Comparison of ENCODE assay signal across 11 cellular contexts in the genomic region with DNA sequence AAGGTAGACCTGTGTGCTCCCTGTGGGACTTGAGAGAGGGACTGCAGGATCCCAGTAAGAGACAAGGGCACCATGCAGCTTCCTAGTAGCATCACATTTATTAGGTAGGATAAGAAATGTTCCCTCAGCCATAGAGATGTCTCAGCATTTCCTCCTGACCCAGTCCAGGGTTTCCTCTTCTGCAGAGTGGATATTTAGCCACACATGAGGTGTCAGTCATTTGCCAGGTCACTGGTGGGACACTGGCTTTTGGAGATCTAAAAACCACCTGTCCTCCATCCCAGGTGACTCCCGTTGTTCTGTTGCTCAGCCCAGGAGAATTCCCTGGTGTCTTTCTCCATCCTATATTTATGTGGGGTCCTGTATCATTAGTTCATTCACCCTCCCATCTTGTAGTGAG.
DNase-seq lines count a peak whose midpoint lies in the region; ATAC-seq and TF ChIP-seq lines count a peak whose summit lies in the region.
"Had no signal": no experiment of that assay in that cellular context is flagged by ENCODE, and none has a peak within 500 bp of the region (broad histone marks: within the 10 kb centered on the region; RNA-seq: fewer than 3 reads in every experiment).

No MANE protein-coding gene starts in this region.

- peaks cover 7% of the 10 kb centered on the region for H3K27me3 ChIP-seq in Loucy (ENCODE audit: insufficient read depth, low read length, poor library complexity, severe bottlenecking)
- H3K27me3 ChIP-seq in mucosa of stomach (ENCODE audit: control insufficient read depth, insufficient read depth, low read length), result peaks cover 4% of the 10 kb centered on the region
- no peaks in the 10 kb centered on the region for H3K27me3 ChIP-seq in subcutaneous abdominal adipose tissue (ENCODE audit: control insufficient read depth in 5 of 5, insufficient read depth in 4 of 5, low read length in 5 of 5)
- H3K27me3 ChIP-seq: SJCRH30 had no signal

- H3K9me3 ChIP-seq in Loucy (ENCODE audit: insufficient read depth, low read depth, low read length) (no peaks in the 10 kb centered on the region), mucosa of stomach (ENCODE audit: control insufficient read depth, low read length) (no peaks in the 10 kb centered on the region), subcutaneous abdominal adipose tissue (ENCODE audit: control insufficient read depth in 5 of 5, low read length in 5 of 5) (no peaks in the 10 kb centered on the region)
- H3K9me3 ChIP-seq: SJCRH30 had no signal

- no peaks in the 10 kb centered on the region for H3K79me2 ChIP-seq in Loucy (ENCODE audit: insufficient read depth, low read length)

- H3F3A ChIP-seq in Loucy (ENCODE audit: low read depth), result 0 out of 2 replicates have a peak, but pooled peaks cover under 1% of the 10 kb centered on the region

- in situ Hi-C loops in GM13976 (cut with MboI; ENCODE audit: low sequenced_read_pairs, unreplicated experiment), result no loop called here

- H3K4me2 ChIP-seq in Loucy (ENCODE audit: low read depth, low read length, poor library complexity, severe bottlenecking), result peak overlapping the region; percentile 32

- H3K9ac ChIP-seq in Loucy (ENCODE audit: low read depth, low read length, poor library complexity, severe bottlenecking) (peak overlapping the region; percentile 68), mucosa of stomach (ENCODE audit: low read length) (peak overlapping the region; percentile 42), subcutaneous abdominal adipose tissue (ENCODE audit: low read length in 5 of 5) (peak overlapping the region in 3 of 5 donors; percentile 2 to 33 (median 20))

- H3K9me2 ChIP-seq in Loucy (replicated peaks; ENCODE audit: low read depth, low read length), result no peaks in the 10 kb centered on the region

- no peak overlapping the region for H2AFZ ChIP-seq in Loucy (ENCODE audit: low read length)

- H3K27ac ChIP-seq in caudate nucleus (ENCODE audit: low read depth, low read length) (peak overlapping the region; percentile 65), subcutaneous abdominal adipose tissue (ENCODE audit: low read depth, low read length) (peak overlapping the region; percentile 76)
- H3K27ac ChIP-seq: SJCRH30 had no signal

- H3K4me3 ChIP-seq in Loucy (ENCODE audit: low read length, poor library complexity, severe bottlenecking), result no peak overlapping the region
- no peak overlapping the region for H3K4me3 ChIP-seq in mucosa of stomach (ENCODE audit: low read length)
- peak overlapping the region in 2 of 5 donors; percentile 17 to 51 for H3K4me3 ChIP-seq in subcutaneous abdominal adipose tissue (ENCODE audit: low read depth in 1 of 5, low read length in 5 of 5)
- H3K4me3 ChIP-seq: SJCRH30 had no signal

- H3K36me3 ChIP-seq in Loucy (ENCODE audit: insufficient read depth, low read length) (no peaks in the 10 kb centered on the region), mucosa of stomach (ENCODE audit: control insufficient read depth, insufficient read depth, low read length) (no peaks in the 10 kb centered on the region), subcutaneous abdominal adipose tissue (ENCODE audit: control insufficient read depth in 5 of 5, insufficient read depth in 5 of 5, low read length in 5 of 5) (peaks cover 0 to 5% (median under 1%) of the 10 kb centered on the region in 5 donors)
- H3K36me3 ChIP-seq: SJCRH30 had no signal

- TF ChIP-seq CTCF in Loucy (conservative IDR thresholded peaks at IDR 0.05; ENCODE audit: low read length), result no peak
- no peak for TF ChIP-seq CTCF in GM13976 (IDR thresholded peaks at IDR 0.05; ENCODE audit: borderline replicate concordance, control extremely low read depth, extremely low read depth, insufficient read depth, missing control alignments)

- no peaks in the 10 kb centered on the region for H4K20me1 ChIP-seq in Loucy (ENCODE audit: insufficient read depth, low read length, poor library complexity, severe bottlenecking)

- H3K4me1 ChIP-seq in Loucy (ENCODE audit: insufficient read depth, low read length, poor library complexity, severe bottlenecking) (peaks cover 63% of the 10 kb centered on the region), mucosa of stomach (ENCODE audit: control insufficient read depth, insufficient read depth, low read length) (peaks cover 22% of the 10 kb centered on the region), subcutaneous abdominal adipose tissue (ENCODE audit: control insufficient read depth in 5 of 5, insufficient read depth in 5 of 5, low read length in 5 of 5) (peaks cover 22 to 89% (median 66%) of the 10 kb centered on the region in 5 donors)
- H3K4me1 ChIP-seq: SJCRH30 had no signal

- DNase-seq in caudate nucleus (lab: John Stamatoyannopoulos, UW), result peak in 1 of 61 donors; percentile 26
- DNase-seq in GM13976 (ENCODE audit: low spot score), result no peak
- no peak for DNase-seq in NCI-H510A (lab: John Stamatoyannopoulos, UW)
- DNase-seq in amygdala (lab: John Stamatoyannopoulos, UW), result no peak
- DNase-seq: activated effector memory CD4-positive, alpha-beta T cell treated with Interleukin-2 at 50 U/mL for 16 hours; SJCRH30 had no signal

- no peak for ATAC-seq in HG02642 (IDR thresholded peaks at IDR 0.05; ENCODE audit: poor library complexity, unreplicated experiment)
- ATAC-seq: activated CD4-positive, CD25-positive, alpha-beta regulatory T cell treated with anti-CD3 and anti-CD28 coated beads, Interleukin-2, amount 50 U/mL, for 24 hours had no signal
